9 cellular contexts compared by ENCODE assay signal in genomic region chr4:152102184-152103000, GRCh38.
A peak's percentile ranks its signal among the peaks of the same experiment; 100 is the strongest.
DNase-seq lines count a peak whose midpoint lies in the region; ATAC-seq and TF ChIP-seq lines count a peak whose summit lies in the region.
"Had no signal": no experiment of that assay in that cellular context is flagged by ENCODE, and none has a peak within 500 bp of the region (broad histone marks: within the 10 kb centered on the region; RNA-seq: fewer than 3 reads in every experiment).

No MANE protein-coding gene starts in this region.

- H3K4me3 Mint-ChIP-seq in CD4-positive, alpha-beta memory T cell = peak overlapping the region; percentile 76 to 92 (median 90)
- H3K4me3 Mint-ChIP-seq in brain = peak overlapping the region in 1 of 5 experiments; percentile 10
- peak overlapping the region; percentile 72 to 98 (median 87) for H3K4me3 Mint-ChIP-seq in naive thymus-derived CD4-positive, alpha-beta T cell

- no peak for ATAC-seq in naive thymus-derived CD4-positive, alpha-beta T cell
- ATAC-seq in HG03095 (IDR thresholded peaks at IDR 0.05; ENCODE audit: unreplicated experiment) (no peak), HG02798 (IDR thresholded peaks at IDR 0.05; ENCODE audit: poor library complexity, unreplicated experiment) (no peak)

- peaks cover 62 to 97% (median 83%) of the 10 kb centered on the region in 4 donors for H3K4me1 Mint-ChIP-seq in CD4-positive, alpha-beta memory T cell
- H3K4me1 Mint-ChIP-seq in brain = peaks cover 64% of the 10 kb centered on the region
- peaks cover 65 to 96% (median 93%) of the 10 kb centered on the region in 7 donors for H3K4me1 Mint-ChIP-seq in naive thymus-derived CD4-positive, alpha-beta T cell

- H3K4me1 ChIP-seq in CD4-positive, alpha-beta memory T cell (ENCODE audit: insufficient read depth, low read length) = peaks cover 93% of the 10 kb centered on the region
- peaks cover 91 to 94% of the 10 kb centered on the region in 2 donors for H3K4me1 ChIP-seq in naive thymus-derived CD4-positive, alpha-beta T cell (ENCODE audit: control insufficient read depth in 2 of 2, insufficient read depth in 2 of 2, low read length in 2 of 2)

- H3K27me3 ChIP-seq in CD4-positive, alpha-beta memory T cell (ENCODE audit: insufficient read depth, low read length) = no peaks in the 10 kb centered on the region
- H3K27me3 ChIP-seq in naive thymus-derived CD4-positive, alpha-beta T cell (ENCODE audit: control insufficient read depth in 2 of 2, insufficient read depth in 2 of 2, low read length in 2 of 2) = no peaks in the 10 kb centered on the region

- intact Hi-C loops in CD4-positive, alpha-beta memory T cell (cut with micrococcal nuclease) = loop anchor here (5.0 to 10.0 kb wide), 5 partner anchors 90 to 432 kb away; partner anchors contain the start of genes FBXW7 and GATB
- intact Hi-C loops in naive thymus-derived CD4-positive, alpha-beta T cell (cut with micrococcal nuclease) = loop anchor here (5.0 to 10.0 kb wide), 5 partner anchors 110 to 1088 kb away; partner anchors contain the start of genes FBXW7 (in 1 of the 2), LRBA (in 1 of the 2) and RPS3A (in 1 of the 2)

- no peaks in the 10 kb centered on the region for H3K27me3 Mint-ChIP-seq in CD4-positive, alpha-beta memory T cell
- peaks cover 10% of the 10 kb centered on the region for H3K27me3 Mint-ChIP-seq in brain
- H3K27me3 Mint-ChIP-seq in naive thymus-derived CD4-positive, alpha-beta T cell = no peaks in the 10 kb centered on the region

- peaks cover 0 to 4% (median 0%) of the 10 kb centered on the region in 8 donors for H3K9me3 Mint-ChIP-seq in CD4-positive, alpha-beta memory T cell
- H3K9me3 Mint-ChIP-seq in brain = no peaks in the 10 kb centered on the region
- H3K9me3 Mint-ChIP-seq in naive thymus-derived CD4-positive, alpha-beta T cell = peaks cover 0 to 12% (median 0%) of the 10 kb centered on the region in 11 donors

- CTCF ChIA-PET in CD4-positive, alpha-beta memory T cell (lab: Charles Lee; ENCODE audit: partially characterized antibody) = interaction anchor here (0.7 to 2.6 kb wide), 9 partner anchors 8 to 269 kb away, joined by 3 to 11 read pairs (median 4); no protein-coding TSS in a partner anchor
- CTCF ChIA-PET in naive thymus-derived CD4-positive, alpha-beta T cell (lab: Charles Lee) = interaction anchor here (0.6 to 1.4 kb wide), 6 partner anchors 10 to 287 kb away, joined by 3 to 5 read pairs (median 4); no protein-coding TSS in a partner anchor

- H3K27ac ChIP-seq in CD4-positive, alpha-beta memory T cell (ENCODE audit: low read depth, low read length) = peak overlapping the region; percentile 78
- peak overlapping the region; percentile 84 for H3K27ac ChIP-seq in KOPT-K1 (ENCODE audit: low read depth, low read length, poor library complexity, severe bottlenecking)
- H3K27ac ChIP-seq in naive thymus-derived CD4-positive, alpha-beta T cell (ENCODE audit: low read depth, low read length) = peak overlapping the region; percentile 89

- no peak for DNase-seq in CD4-positive, alpha-beta memory T cell
- DNase-seq in naive thymus-derived CD4-positive, alpha-beta T cell = no peak
- no peak for DNase-seq in inferior parietal cortex (ENCODE audit: extremely low spot score)
- no peak for DNase-seq in NCI-H1436 (lab: John Stamatoyannopoulos, UW)
- DNase-seq: NCI-H1694 treated with DMSO at 0.1 percent for 48 hours had no signal

- no peaks in the 10 kb centered on the region for H3K9me3 ChIP-seq in CD4-positive, alpha-beta memory T cell (ENCODE audit: control insufficient read depth in 1 of 2, low read length in 2 of 2)
- no peaks in the 10 kb centered on the region for H3K9me3 ChIP-seq in KOPT-K1 (ENCODE audit: insufficient read depth, low read length, poor library complexity, severe bottlenecking)
- no peaks in the 10 kb centered on the region for H3K9me3 ChIP-seq in naive thymus-derived CD4-positive, alpha-beta T cell (ENCODE audit: control insufficient read depth in 2 of 3, low read length in 3 of 3)

- no peaks in the 10 kb centered on the region for H3K36me3 ChIP-seq in CD4-positive, alpha-beta memory T cell (ENCODE audit: insufficient read depth, low read length)
- peaks cover 14% of the 10 kb centered on the region; the same call in 1 of the 2 replicates for H3K36me3 ChIP-seq in KOPT-K1 (ENCODE audit: insufficient read depth, low read length)
- no peaks in the 10 kb centered on the region for H3K36me3 ChIP-seq in naive thymus-derived CD4-positive, alpha-beta T cell (ENCODE audit: control insufficient read depth in 2 of 3, insufficient read depth in 3 of 3, low read length in 3 of 3)

- POLR2A ChIA-PET in CD4-positive, alpha-beta memory T cell (lab: Charles Lee; ENCODE audit: partially characterized antibody) = interaction anchor here (0.9 to 9.2 kb wide), 8 partner anchors 12 to 246 kb away, joined by 3 to 145 read pairs (median 10); no protein-coding TSS in a partner anchor
- POLR2A ChIA-PET in naive thymus-derived CD4-positive, alpha-beta T cell (lab: Charles Lee) = interaction anchor here (0.5 to 6.0 kb wide), 12 partner anchors 9 to 692 kb away, joined by 3 to 63 read pairs (median 8); no protein-coding TSS in a partner anchor

- H3K4me3 ChIP-seq in CD4-positive, alpha-beta memory T cell (ENCODE audit: low read length in 2 of 2) = peak overlapping the region; percentile 33 to 70
- peak overlapping the region; percentile 58 for H3K4me3 ChIP-seq in naive thymus-derived CD4-positive, alpha-beta T cell (ENCODE audit: low read length)

- no peak for TF ChIP-seq CTCF in brain (conservative IDR thresholded peaks at IDR 0.05)

- peak overlapping the region; percentile 96 to 99 (median 98) for H3K27ac Mint-ChIP-seq in CD4-positive, alpha-beta memory T cell
- H3K27ac Mint-ChIP-seq in brain = peak overlapping the region; percentile 33 to 94 (median 70)
- H3K27ac Mint-ChIP-seq in naive thymus-derived CD4-positive, alpha-beta T cell = peak overlapping the region; percentile 95 to 99 (median 98)

- peaks cover 12 to 34% of the 10 kb centered on the region in 2 donors for H3K36me3 Mint-ChIP-seq in CD4-positive, alpha-beta memory T cell
- H3K36me3 Mint-ChIP-seq in brain = no peaks in the 10 kb centered on the region
- peaks cover 0 to 52% (median 12%) of the 10 kb centered on the region in 5 donors for H3K36me3 Mint-ChIP-seq in naive thymus-derived CD4-positive, alpha-beta T cell
